27 cellular contexts compared by ENCODE assay signal in the genomic region with DNA sequence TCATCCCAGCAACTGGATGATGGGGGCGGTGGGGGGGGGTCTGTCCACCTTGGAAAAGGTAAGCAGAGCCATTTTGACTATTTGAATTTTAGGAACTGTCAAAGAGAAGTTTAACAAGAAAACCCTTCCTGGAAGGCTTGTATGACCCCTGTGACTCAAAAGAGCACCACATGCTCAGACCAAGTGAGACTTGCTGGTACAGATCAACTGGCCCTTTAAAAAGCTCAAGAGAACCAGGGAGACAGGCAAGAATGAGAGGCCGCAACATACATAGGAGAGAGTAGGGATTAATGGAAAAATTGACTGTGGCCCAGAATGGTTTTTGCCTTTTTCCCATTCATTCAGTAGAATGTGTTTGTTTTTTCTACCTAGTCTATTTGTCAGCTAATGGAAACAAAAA.
"Had no signal": no experiment of that assay in that cellular context is flagged by ENCODE, and none has a peak within 500 bp of the region (broad histone marks: within the 10 kb centered on the region; RNA-seq: fewer than 3 reads in every experiment).

No MANE protein-coding gene starts in this region.

- ATAC-seq: activated naive CD4-positive, alpha-beta T cell treated with anti-CD3 and anti-CD28 coated beads, Interleukin-2, amount 50 U/mL, for 72 hours; activated T-helper 17 cell treated with anti-CD3 and anti-CD28 coated beads, Interleukin-2, amount 50 U/mL, for 72 hours; left ventricle myocardium superior; natural killer cell had no signal

- DNase-seq: activated CD4-positive, alpha-beta T cell treated with anti-CD3 and anti-CD28 coated beads for 1 hour; activated CD8-positive, alpha-beta memory T cell treated with anti-CD3 and anti-CD28 coated beads for 24 hours; activated CD8-positive, alpha-beta memory T cell treated with anti-CD3 and anti-CD28 coated beads, Interleukin-2, amount 50 U/mL, for 4 hours; activated T-cell treated with anti-CD3 and anti-CD28 coated beads, Interleukin-2, amount 50 U/mL, for 24 hours; aorta; central memory CD4-positive, alpha-beta T cell; effector memory CD4-positive, alpha-beta T cell; glutamatergic neuron; hippocampal formation; left ventricle myocardium superior; mammary epithelial cell; midbrain; natural killer cell; retina; stimulated activated CD4-positive, alpha-beta T cell treated with anti-CD3 and anti-CD28 coated beads, Interleukin-2, amount 100 ng/mL, for 48 hours; stimulated activated CD8-positive, alpha-beta memory T cell treated with anti-CD3 and anti-CD28 coated beads, Interleukin-4, amount 100 ng/mL, for 48 hours; stimulated activated naive CD4-positive, alpha-beta T cell; testis; trophoblast cell; WERI-Rb-1 had no signal

- H3K4me1 ChIP-seq: esophagus muscularis mucosa, testis had no signal

- H3K27me3 Mint-ChIP-seq: activated T-cell treated with anti-CD3 and anti-CD28 coated beads, Interleukin-2, amount 50 U/mL, for 24 hours; activated T-helper 17 cell treated with anti-CD3 and anti-CD28 coated beads, Interleukin-2, amount 50 U/mL, for 72 hours; brain; progenitor cell of endocrine pancreas had no signal

- H3K4me3 ChIP-seq: esophagus muscularis mucosa, testis had no signal

- H3K4me1 Mint-ChIP-seq: activated T-helper 17 cell treated with anti-CD3 and anti-CD28 coated beads, Interleukin-2, amount 50 U/mL, for 72 hours; brain had no signal

- H3K27ac ChIP-seq: esophagus muscularis mucosa, testis, WERI-Rb-1 had no signal

- H3K36me3 Mint-ChIP-seq: activated naive CD4-positive, alpha-beta T cell treated with anti-CD3 and anti-CD28 coated beads, Interleukin-2, amount 50 U/mL, for 72 hours; natural killer cell had no signal

- H3K9me3 ChIP-seq: esophagus muscularis mucosa, testis had no signal

- FAIRE-seq: frontal cortex, TTC549 had no signal

- H3K27me3 ChIP-seq: esophagus muscularis mucosa, testis had no signal

- H3K9me3 Mint-ChIP-seq: activated naive CD4-positive, alpha-beta T cell treated with anti-CD3 and anti-CD28 coated beads, Interleukin-2, amount 50 U/mL, for 72 hours; activated T-cell treated with anti-CD3 and anti-CD28 coated beads, Interleukin-2, amount 50 U/mL, for 24 hours; activated T-helper 17 cell treated with anti-CD3 and anti-CD28 coated beads, Interleukin-2, amount 50 U/mL, for 72 hours; brain had no signal

- H3K4me3 Mint-ChIP-seq: activated T-cell treated with anti-CD3 and anti-CD28 coated beads, Interleukin-2, amount 50 U/mL, for 24 hours; activated T-helper 17 cell treated with anti-CD3 and anti-CD28 coated beads, Interleukin-2, amount 50 U/mL, for 72 hours; brain; natural killer cell had no signal

- H3K27ac Mint-ChIP-seq: activated naive CD4-positive, alpha-beta T cell treated with anti-CD3 and anti-CD28 coated beads, Interleukin-2, amount 50 U/mL, for 72 hours; activated T-cell treated with anti-CD3 and anti-CD28 coated beads, Interleukin-2, amount 50 U/mL, for 24 hours; activated T-helper 17 cell treated with anti-CD3 and anti-CD28 coated beads, Interleukin-2, amount 50 U/mL, for 72 hours; brain; natural killer cell; progenitor cell of endocrine pancreas had no signal
